In the genomic region with DNA sequence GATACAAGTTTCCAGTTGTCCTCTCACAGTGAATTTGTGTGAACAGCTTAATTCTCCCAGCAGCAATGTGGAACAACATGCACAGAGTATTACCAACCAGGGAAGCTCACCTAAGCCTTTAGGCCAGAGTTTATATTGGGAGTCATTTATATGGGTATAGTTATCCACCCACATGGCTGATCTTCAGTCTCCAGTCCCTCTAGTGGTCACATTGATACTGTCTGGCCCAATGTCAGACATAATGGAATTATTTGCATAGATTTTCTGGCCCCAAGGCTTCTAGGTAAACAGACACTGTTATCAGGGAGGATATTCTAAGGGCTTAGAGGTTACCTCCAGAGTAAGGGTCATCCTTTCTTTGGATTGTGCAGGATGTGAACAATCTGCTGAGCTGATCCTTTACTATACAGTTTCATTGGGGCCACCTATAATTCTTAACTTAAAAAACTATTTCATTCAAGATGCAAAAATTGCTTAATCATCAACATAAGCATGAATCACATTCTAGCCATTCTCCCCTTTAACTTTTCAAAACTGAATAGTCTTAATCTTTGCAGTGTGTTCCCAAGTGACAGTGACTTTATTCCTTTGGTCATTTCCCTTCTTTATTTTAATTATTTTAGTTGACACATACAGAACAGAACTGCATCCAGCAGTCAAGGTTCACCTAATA, we compare ENCODE assay signal across 8 cellular contexts.
DNase-seq lines count a peak whose midpoint lies in the region; ATAC-seq lines count a peak whose summit lies in the region.

No MANE protein-coding gene starts in this region.

- no peaks in the 10 kb centered on the region for H3K27me3 Mint-ChIP-seq in T-helper 2 cell treated with Interferon-gamma antibody and Interleukin-4, amounts not matched to agents 5 μg/mL and 100 μg/mL, for 36 hours (ENCODE audit: low read depth)

- peak; percentile 7 for DNase-seq in SKM-1 (lab: John Stamatoyannopoulos, UW; ENCODE audit: unreplicated experiment)
- DNase-seq in SKM-1 treated with dmso at 0.1 percent for 144 hours (lab: John Stamatoyannopoulos, UW; ENCODE audit: unreplicated experiment), result no peak
- peak; percentile 33 for DNase-seq in amniotic epithelial cell (ENCODE audit: low read depth)
- DNase-seq in renal cortical epithelial cell (ENCODE audit: low read depth), result peak; percentile 42
- no peak for DNase-seq in cerebellar cortex (ENCODE audit: low spot score)
- no peak for DNase-seq in COLO829 (ENCODE audit: low spot score)
- no peak for DNase-seq in T-helper 2 cell treated with Interferon-gamma antibody and Interleukin-4, amounts not matched to agents 5 μg/mL and 100 μg/mL, for 36 hours (ENCODE audit: low spot score)

- peak; percentile 86 for ATAC-seq in HG03159 (IDR thresholded peaks at IDR 0.05; ENCODE audit: unreplicated experiment)

- H3K9me3 Mint-ChIP-seq in T-helper 2 cell treated with Interferon-gamma antibody and Interleukin-4, amounts not matched to agents 5 μg/mL and 100 μg/mL, for 36 hours, result peaks cover 9% of the 10 kb centered on the region

- H3K4me3 Mint-ChIP-seq in T-helper 2 cell treated with Interferon-gamma antibody and Interleukin-4, amounts not matched to agents 5 μg/mL and 100 μg/mL, for 36 hours, result no peak overlapping the region

- H3K4me1 Mint-ChIP-seq in T-helper 2 cell treated with Interferon-gamma antibody and Interleukin-4, amounts not matched to agents 5 μg/mL and 100 μg/mL, for 36 hours (ENCODE audit: low read depth), result no peaks in the 10 kb centered on the region

- H3K27ac Mint-ChIP-seq in T-helper 2 cell treated with Interferon-gamma antibody and Interleukin-4, amounts not matched to agents 5 μg/mL and 100 μg/mL, for 36 hours, result no peak overlapping the region

- H3K36me3 Mint-ChIP-seq in T-helper 2 cell treated with Interferon-gamma antibody and Interleukin-4, amounts not matched to agents 5 μg/mL and 100 μg/mL, for 36 hours (ENCODE audit: low read depth), result no peaks in the 10 kb centered on the region

Comparison
In these comparisons a context has a peak if more than half of its experiments do, and no peak if none do; other contexts are left out.
1. DNase-seq: peak in SKM-1 (single experiment), amniotic epithelial cell (single experiment) and renal cortical epithelial cell (single experiment); none in SKM-1 treated with dmso at 0.1 percent for 144 hours (single experiment), cerebellar cortex (single experiment), COLO829 (single experiment) and T-helper 2 cell treated with Interferon-gamma antibody and Interleukin-4, amounts not matched to agents 5 μg/mL and 100 μg/mL, for 36 hours (single experiment).